In the genomic region with DNA sequence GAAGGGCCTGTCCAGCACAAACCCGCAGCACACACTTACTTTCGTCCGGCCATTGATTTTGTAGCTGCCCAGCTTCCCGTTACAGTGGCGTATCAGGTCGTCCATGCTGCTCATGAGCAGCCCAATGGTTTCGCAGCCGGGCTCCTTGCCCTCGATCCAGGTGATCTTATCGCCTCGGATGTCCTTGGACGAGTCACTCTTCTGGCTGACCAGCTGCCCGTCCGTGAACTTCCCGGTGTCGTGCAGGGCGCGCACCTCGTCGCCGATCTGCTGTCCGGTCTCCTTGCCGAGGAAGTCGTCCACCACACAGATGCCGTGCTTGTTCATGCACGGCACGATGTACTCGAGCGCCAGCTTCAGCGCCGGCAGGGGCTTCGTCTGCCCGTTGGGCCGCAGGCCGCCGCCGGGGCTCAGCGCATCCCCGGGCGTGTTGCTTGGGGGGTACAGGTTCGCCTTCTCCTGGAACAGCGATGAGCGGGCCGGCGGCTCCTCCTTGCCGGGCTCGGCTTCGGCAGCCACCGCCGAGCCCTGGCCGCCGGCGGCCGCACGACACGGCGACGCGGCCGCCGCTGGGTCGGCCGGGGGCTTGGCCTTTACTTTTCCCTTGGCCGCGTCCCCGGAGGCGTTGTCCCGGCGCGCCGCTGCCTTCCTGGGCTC, we compare ENCODE assay signal across 8 cellular contexts. TPM values are rescaled to one million over a fixed set of nuclear protein-coding genes. Genes with fewer than 3 reads are reported as not detected.
DNase-seq lines count a peak whose midpoint lies in the region; ATAC-seq lines count a peak whose summit lies in the region.

No MANE protein-coding gene starts in this region.

- no CpG with 5 or more reads among the region's 71 CpGs for whole genome bisulfite sequencing in iPS DF 6.9 (ENCODE audit: insufficient coverage, insufficient read length)

- peak overlapping the region; percentile 89 to 96 (median 95) for H3K9ac ChIP-seq in BLaER1 treated with 17β-estradiol and CSF1 and Interleukin-3, amounts not matched to agents 10 nM and 100 nM

- peak overlapping the region; percentile 85 to 98 (median 88) for H3K4me3 Mint-ChIP-seq in T-cell

- peaks cover 27 to 58% (median 44%) of the 10 kb centered on the region in 11 experiments for H4K20me1 ChIP-seq in BLaER1 treated with 17β-estradiol and CSF1 and Interleukin-3, amounts not matched to agents 10 nM and 100 nM

- POLR2A ChIA-PET in T-cell (lab: Charles Lee), result interaction anchor here in 1 of 2 donors (1.6 kb wide), 1 partner anchor 83 kb away, joined by 4 read pairs; the partner anchor contains the start of genes EXOC8 and SPRTN

- CTCF ChIA-PET in T-cell (lab: Charles Lee), result interaction anchor here in 1 of 2 donors (0.6 to 1.4 kb wide), 3 partner anchors 22 to 182 kb away, joined by 3 to 8 read pairs (median 4); no protein-coding TSS in a partner anchor

- peak overlapping the region; percentile 77 to 97 (median 94) for H3K4me3 ChIP-seq in BLaER1 treated with 17β-estradiol and CSF1 and Interleukin-3, amounts not matched to agents 10 nM and 100 nM
- H3K4me3 ChIP-seq in iPS DF 6.9 (ENCODE audit: low read length), result peak overlapping the region; percentile 86; the same call in 1 of the 2 replicates
- peak overlapping the region; percentile 88 for H3K4me3 ChIP-seq in skeletal muscle cell (ENCODE audit: low read depth, low read length)

- H3K4me1 Mint-ChIP-seq in T-cell, result peaks cover 52 to 58% (median 53%) of the 10 kb centered on the region in 3 donors

- no peaks in the 10 kb centered on the region for H3K9me3 Mint-ChIP-seq in T-cell

- no peaks in the 10 kb centered on the region for H3K9me3 ChIP-seq in BLaER1 treated with 17β-estradiol and CSF1 and Interleukin-3, amounts not matched to agents 10 nM and 100 nM (replicated peaks in 1 of 11)
- H3K9me3 ChIP-seq in iPS DF 6.9 (ENCODE audit: control insufficient read depth, insufficient read depth, low read length), result no peaks in the 10 kb centered on the region

- H3K27me3 Mint-ChIP-seq in T-cell, result no peaks in the 10 kb centered on the region

- H3K27ac Mint-ChIP-seq in T-cell, result peak overlapping the region; percentile 87

- H3K4me2 ChIP-seq in BLaER1 treated with 17β-estradiol and CSF1 and Interleukin-3, amounts not matched to agents 10 nM and 100 nM, result peak overlapping the region; percentile 86 to 96 (median 92)

- no peaks in the 10 kb centered on the region for H3K27me3 ChIP-seq in BLaER1 treated with 17β-estradiol and CSF1 and Interleukin-3, amounts not matched to agents 10 nM and 100 nM
- H3K27me3 ChIP-seq in iPS DF 6.9 (ENCODE audit: control insufficient read depth, insufficient read depth, low read length), result peaks cover 26% of the 10 kb centered on the region

- ATAC-seq in GM19372 (IDR thresholded peaks at IDR 0.05; ENCODE audit: low read depth, unreplicated experiment) (peak; percentile 15), HG03457 (IDR thresholded peaks at IDR 0.05; ENCODE audit: unreplicated experiment) (peak; percentile 6), T-cell (replicated peaks in 1 of 4) (peak in 2 of 4 experiments; percentile 1 to 3)

- H3K4me1 ChIP-seq in BLaER1 treated with 17β-estradiol and CSF1 and Interleukin-3, amounts not matched to agents 10 nM and 100 nM, result peaks cover 30 to 44% (median 38%) of the 10 kb centered on the region in 10 experiments
- H3K4me1 ChIP-seq in iPS DF 6.9 (ENCODE audit: control insufficient read depth, insufficient read depth, low read length), result peaks cover 2% of the 10 kb centered on the region; the same call in 1 of the 2 replicates

- peak overlapping the region; percentile 87 to 96 (median 92) for H3K27ac ChIP-seq in BLaER1 treated with 17β-estradiol and CSF1 and Interleukin-3, amounts not matched to agents 10 nM and 100 nM
- H3K27ac ChIP-seq in iPS DF 6.9 (ENCODE audit: low read length), result no peak overlapping the region

- peaks cover 0 to 35% (median 4%) of the 10 kb centered on the region in 11 experiments; a peak in 12 of 22 replicates for H3K36me3 ChIP-seq in BLaER1 treated with 17β-estradiol and CSF1 and Interleukin-3, amounts not matched to agents 10 nM and 100 nM
- H3K36me3 ChIP-seq in iPS DF 6.9 (ENCODE audit: control insufficient read depth, insufficient read depth, low read length), result no peaks in the 10 kb centered on the region

- peak in 33 of 34 experiments; percentile 5 to 44 (median 23) for DNase-seq in T-cell
- peak; percentile 78 for DNase-seq in astrocyte of the hippocampus (ENCODE audit: low read depth, low spot score)
- DNase-seq in iPS DF 6.9 (ENCODE audit: low read depth, low spot score), result no peak
- no peak for DNase-seq in skeletal muscle cell (ENCODE audit: low read depth)
- no peak for DNase-seq in MV-4-11 (lab: John Stamatoyannopoulos, UW)

- peaks cover 14% of the 10 kb centered on the region for H3K36me3 Mint-ChIP-seq in T-cell

RNA-seq across cellular contexts. Expression of gene EGLN1, which starts 1.0 kb away (rescaled TPM):
- 10 to 100 TPM; 13.9 to 20.8 (median 18.5) TPM for total RNA-seq in T-cell

Comparison
In these comparisons a context has a peak if more than half of its experiments do, and no peak if none do; other contexts are left out.
1. DNase-seq: peak in T-cell (33 of 34) and astrocyte of the hippocampus (single experiment); none in iPS DF 6.9 (single experiment), skeletal muscle cell (single experiment) and MV-4-11 (single experiment).
2. Peak in every context shown above with its lines, with median percentiles within 50 percentile points of each other: H3K4me3 ChIP-seq.